ENCODE assay signal across 10 cellular contexts in genomic region chr17:81340606-81341346, GRCh38. TPM values are rescaled to one million over a fixed set of nuclear protein-coding genes. Genes with fewer than 3 reads are reported as not detected.
DNase-seq lines count a peak whose midpoint lies in the region; ATAC-seq, FAIRE-seq and TF ChIP-seq lines count a peak whose summit lies in the region.
"Had no signal": no experiment of that assay in that cellular context is flagged by ENCODE, and none has a peak within 500 bp of the region (broad histone marks: within the 10 kb centered on the region; RNA-seq: fewer than 3 reads in every experiment).

No MANE protein-coding gene starts in this region.

- no peak overlapping the region for H3K27ac ChIP-seq in H1 (ENCODE audit: low read depth, low read length)
- H3K27ac ChIP-seq in mesodermal cell (ENCODE audit: low read depth, low read length, severe bottlenecking), result peak overlapping the region; percentile 82
- peak overlapping the region; percentile 92 to 93 for H3K27ac ChIP-seq in tibial artery

- H3K4me1 ChIP-seq in H1 (replicated peaks in 1 of 4; ENCODE audit: control insufficient read depth in 3 of 4, insufficient read depth in 4 of 4, low read length in 3 of 4), result peaks cover 0 to 40% (median 25%) of the 10 kb centered on the region in 4 experiments; a peak in 6 of 7 replicates
- peaks cover 33% of the 10 kb centered on the region for H3K4me1 ChIP-seq in mesodermal cell (ENCODE audit: control insufficient read depth, insufficient read depth, low read length, poor library complexity, severe bottlenecking)
- peaks cover 0 to 71% (median 46%) of the 10 kb centered on the region in 4 donors for H3K4me1 ChIP-seq in tibial artery

- intact Hi-C loops in tibial artery (cut with DNase I; ENCODE audit: low total_unique reads), result no loop called here

- H3K23me2 ChIP-seq in H1 (ENCODE audit: low read depth, low read length), result peaks cover 25% of the 10 kb centered on the region; the same call in 1 of the 2 replicates

- peak overlapping the region; percentile 68; the same call in 1 of the 2 replicates for H2BK12ac ChIP-seq in H1 (ENCODE audit: low read depth, low read length)

- no peak overlapping the region for H4K5ac ChIP-seq in H1 (ENCODE audit: insufficient read length, low read depth, low read length)

- peak overlapping the region; percentile 32 for H3K4ac ChIP-seq in H1 (replicated peaks; ENCODE audit: insufficient read length, low read depth, low read length)

- peak overlapping the region; percentile 45; the same call in 1 of the 2 replicates for H4K8ac ChIP-seq in H1 (ENCODE audit: extremely low read depth, insufficient read depth, low read length)

- H3K23ac ChIP-seq in H1 (ENCODE audit: insufficient read length), result no peak overlapping the region

- TF ChIP-seq RAD21 in H1 (IDR thresholded peaks at IDR 0.05 in 1 of 2, conservative IDR thresholded peaks at IDR 0.05 in 1 of 2; ENCODE audit: low read depth in 2 of 2, low read length in 2 of 2), result no peak

- CTCF ChIA-PET in H1 (lab: Charles Lee; ENCODE audit: partially characterized antibody), result interaction anchor here (0.7 to 2.1 kb wide), 3 partner anchors 10 to 61 kb away, joined by 3 to 8 read pairs (median 3); no protein-coding TSS in a partner anchor

- POLR2A ChIA-PET in H1 (lab: Charles Lee; ENCODE audit: partially characterized antibody), result interaction anchor here (1.2 to 3.5 kb wide), 6 partner anchors 9 to 172 kb away, joined by 3 to 11 read pairs (median 5); partner anchors contain the start of genes ACTG1 and BAHCC1

- H3K14ac ChIP-seq in H1 (ENCODE audit: insufficient read length), result no peak overlapping the region

- H3K36me3 ChIP-seq in H1 (ENCODE audit: control insufficient read depth in 2 of 4, insufficient read depth in 4 of 4, low read length in 3 of 4) (no peaks in the 10 kb centered on the region; a peak in 1 of 8 replicates), mesodermal cell (ENCODE audit: control insufficient read depth, insufficient read depth, low read length) (peaks cover 24% of the 10 kb centered on the region), tibial artery (no peaks in the 10 kb centered on the region)

- H2AFZ ChIP-seq in H1 (ENCODE audit: low read length), result no peak overlapping the region

- no peak overlapping the region for H3K9ac ChIP-seq in H1 (replicated peaks in 1 of 4; ENCODE audit: extremely low read depth in 1 of 4, low read depth in 3 of 4, low read length in 3 of 4)

- peaks cover 25 to 61% (median 51%) of the 10 kb centered on the region in 4 experiments for H3K27me3 ChIP-seq in H1 (replicated peaks in 1 of 4; ENCODE audit: control insufficient read depth in 3 of 4, extremely low read depth in 1 of 4, insufficient read depth in 3 of 4, low read length in 3 of 4)
- H3K27me3 ChIP-seq in tibial artery, result peaks cover 0 to 15% of the 10 kb centered on the region in 2 donors

- H3K4me3 ChIP-seq in H1 (ENCODE audit: extremely low read depth in 1 of 4, insufficient read depth in 2 of 4, low read depth in 3 of 4, low read length in 4 of 4), result peak overlapping the region; percentile 2 to 71 (median 48); a peak in 7 of 8 replicates
- H3K4me3 ChIP-seq in mesodermal cell (ENCODE audit: extremely low read depth, insufficient read depth, low read length, poor library complexity, severe bottlenecking), result peak overlapping the region; percentile 85
- H3K4me3 ChIP-seq in tibial artery, result peak overlapping the region; percentile 69 to 77

- H3K79me1 ChIP-seq in H1 (ENCODE audit: low read depth, low read length), result no peaks in the 10 kb centered on the region

- FAIRE-seq in H1 (lab: Jason Lieb, UNC), result no peak
- FAIRE-seq: A204.1 had no signal

- no peaks in the 10 kb centered on the region for H3K79me2 ChIP-seq in H1 (ENCODE audit: control insufficient read depth in 1 of 2, insufficient read depth in 2 of 2, low read length in 2 of 2)

- TF ChIP-seq EP300 in H1 (IDR thresholded peaks at IDR 0.05; ENCODE audit: borderline replicate concordance in 1 of 2, low read depth in 2 of 2, low read length in 2 of 2), result no peak

- no peak overlapping the region for H2BK20ac ChIP-seq in H1 (ENCODE audit: low read length)

- no peak overlapping the region for H3K56ac ChIP-seq in H1 (replicated peaks; ENCODE audit: insufficient read length, low read depth, low read length)

- DNase-seq in DMS53 (lab: John Stamatoyannopoulos, UW), result peak; percentile 52
- no peak for DNase-seq in DMS53 treated with DMSO at 0.1 percent for 48 hours (lab: John Stamatoyannopoulos, UW; ENCODE audit: unreplicated experiment)
- peak in 1 of 2 experiments; percentile 54 for DNase-seq in H1 (ENCODE audit: low read depth in 1 of 2, low spot score in 2 of 2)
- DNase-seq in tibial artery, result peak in 1 of 2 donors; percentile 45
- DNase-seq in NCI-H187 (lab: John Stamatoyannopoulos, UW), result no peak
- DNase-seq: NCI-H774 had no signal

- H3K9me3 ChIP-seq in H1 (ENCODE audit: insufficient read depth in 2 of 2, low read depth in 1 of 2, low read length in 1 of 2) (no peaks in the 10 kb centered on the region), mesodermal cell (ENCODE audit: control insufficient read depth, low read length) (no peaks in the 10 kb centered on the region), tibial artery (no peaks in the 10 kb centered on the region)

- ATAC-seq in GM18519 (IDR thresholded peaks at IDR 0.05; ENCODE audit: low FRiP score, unreplicated experiment) (no peak), GM21360 (IDR thresholded peaks at IDR 0.05; ENCODE audit: unreplicated experiment) (no peak)

- TF ChIP-seq CTCF in H1 (IDR thresholded peaks at IDR 0.05; ENCODE audit: control extremely low read depth in 1 of 3, insufficient read depth in 1 of 3, low read depth in 1 of 3, low read length in 3 of 3), result no peak
- TF ChIP-seq CTCF in tibial artery (IDR thresholded peaks at IDR 0.05), result no peak

- H2AK5ac ChIP-seq in H1 (ENCODE audit: low read depth, low read length), result no peak overlapping the region

- peak overlapping the region; percentile 51; the same call in 1 of the 2 replicates for H3K18ac ChIP-seq in H1 (ENCODE audit: extremely low read depth, low read length)

- no peak overlapping the region for H2BK5ac ChIP-seq in H1 (ENCODE audit: low read depth, low read length)

- peaks cover 0 to 4% of the 10 kb centered on the region in 2 experiments for H4K20me1 ChIP-seq in H1 (replicated peaks in 1 of 2; ENCODE audit: control insufficient read depth in 1 of 2, insufficient read depth in 2 of 2, low read length in 2 of 2)

- H4K91ac ChIP-seq in H1 (replicated peaks; ENCODE audit: insufficient read length, low read length), result no peak overlapping the region

- no peak overlapping the region for H2BK120ac ChIP-seq in H1 (replicated peaks; ENCODE audit: low read depth, low read length)

- H3K4me2 ChIP-seq in H1 (ENCODE audit: insufficient read depth in 1 of 2, low read depth in 2 of 2, low read length in 2 of 2), result peak overlapping the region; percentile 92 to 93

- no peak overlapping the region for H2BK15ac ChIP-seq in H1 (ENCODE audit: low read length)

- WGBS in H1 (ENCODE audit: extremely low coverage in 1 of 2, insufficient coverage in 1 of 2, insufficient read length in 1 of 2, insufficient replicate concordance in 2 of 2, low coverage in 1 of 2, low lambda C conversion rate in 2 of 2, missing lambda C conversion rate in 1 of 2), 2 experiments, result 9% methylated on average over 23 of the region's 45 CpGs; no CpG with 5 or more reads in 1 of the 2 experiments
- 19 to 27% methylated on average over 40 to 44 of the region's 45 CpGs for WGBS in mesodermal cell (ENCODE audit: insufficient coverage in 2 of 2), 2 experiments

- no peak for TF ChIP-seq POLR2A in H1 (IDR thresholded peaks at IDR 0.05; ENCODE audit: control extremely low read depth in 1 of 2, low read depth in 2 of 2, low read length in 2 of 2)

TF ChIP-seq in H1, 55 proteins besides CTCF, POLR2A, EP300 and RAD21:
- TF ChIP-seq TAF7 (optimal IDR thresholded peaks at IDR 0.05; ENCODE audit: borderline replicate concordance, low read depth, low read length), result no peak
- TF ChIP-seq, protein P1, sequence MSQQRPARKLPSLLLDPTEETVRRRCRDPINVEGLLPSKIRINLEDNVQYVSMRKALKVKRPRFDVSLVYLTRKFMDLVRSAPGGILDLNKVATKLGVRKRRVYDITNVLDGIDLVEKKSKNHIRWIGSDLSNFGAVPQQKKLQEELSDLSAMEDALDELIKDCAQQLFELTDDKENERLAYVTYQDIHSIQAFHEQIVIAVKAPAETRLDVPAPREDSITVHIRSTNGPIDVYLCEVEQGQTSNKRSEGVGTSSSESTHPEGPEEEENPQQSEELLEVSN (IDR thresholded peaks at IDR 0.05), result peak; percentile 27; the same call in 1 of the 2 replicates

RNA-seq across cellular contexts. Expression of gene SLC38A10, which starts 45.7 kb away (rescaled TPM):
- 35.7 and 41.0 TPM in 2 replicates for total RNA-seq in H1 (2021; fragmentation: NEBNext Ultra II Directional; extraction: Animal tissue kit (Norgen Biotek cat#: 25700))
- polyA plus RNA-seq in H1 (2011; rRNA removed), result 26.4 and 44.4 TPM in 2 replicates
- polyA plus RNA-seq in H1 (2011; cell fraction: cytosol; rRNA removed), result 26.3 TPM
- 76.9 TPM for polyA plus RNA-seq in H1 (2011; cell fraction: nucleus; rRNA removed)
- 24.8 to 37.5 TPM (median 34.7 TPM) in 4 replicates for polyA plus RNA-seq in H1 (2012, experiment 1 of 2)
- polyA plus RNA-seq in H1 (2012, experiment 2 of 2), result 22.5 TPM
- 29.8 TPM for polyA plus RNA-seq in H1 (2013, experiment 1 of 2)
- 28.9 TPM for polyA plus RNA-seq in H1 (2013, experiment 2 of 2)
- 35.9 and 40.0 TPM in 2 replicates for polyA minus RNA-seq in H1 (2011; rRNA and poly(A)+ RNA removed)
- 38.1 TPM for polyA minus RNA-seq in H1 (2011; cell fraction: cytosol; rRNA and poly(A)+ RNA removed)
- 47.8 TPM for polyA minus RNA-seq in H1 (2011; cell fraction: nucleus; rRNA and poly(A)+ RNA removed)
- polyA plus RNA-seq in mesodermal cell (2013, experiment 1 of 2), result 36.0 TPM
- 36.0 TPM for polyA plus RNA-seq in mesodermal cell (2013, experiment 2 of 2)

RNA-seq across cellular contexts. Expression of gene BAHCC1, which starts 54.5 kb away (rescaled TPM):
- 0.58 and 0.71 TPM in 2 replicates for total RNA-seq in H1 (2021; fragmentation: NEBNext Ultra II Directional; extraction: Animal tissue kit (Norgen Biotek cat#: 25700))
- 0.26 and 0.61 TPM in 2 replicates for polyA plus RNA-seq in H1 (2011; rRNA removed)
- polyA plus RNA-seq in H1 (2011; cell fraction: cytosol; rRNA removed), result 0.47 TPM
- 2.9 TPM for polyA plus RNA-seq in H1 (2011; cell fraction: nucleus; rRNA removed)
- polyA plus RNA-seq in H1 (2012, experiment 1 of 2), result 0.44 to 0.98 TPM (median 0.89 TPM) in 4 replicates
- 0.58 TPM for polyA plus RNA-seq in H1 (2012, experiment 2 of 2)
- 0.45 TPM for polyA plus RNA-seq in H1 (2013, experiment 1 of 2)
- polyA plus RNA-seq in H1 (2013, experiment 2 of 2), result 0.50 TPM
- 0.88 and 0.95 TPM in 2 replicates for polyA minus RNA-seq in H1 (2011; rRNA and poly(A)+ RNA removed)
- polyA minus RNA-seq in H1 (2011; cell fraction: cytosol; rRNA and poly(A)+ RNA removed), result 3.2 TPM
- 1.3 TPM for polyA minus RNA-seq in H1 (2011; cell fraction: nucleus; rRNA and poly(A)+ RNA removed)
- polyA plus RNA-seq in mesodermal cell (2013, experiment 1 of 2), result 29.9 TPM
- 21.6 TPM for polyA plus RNA-seq in mesodermal cell (2013, experiment 2 of 2)
